13 cellular contexts compared by ENCODE assay signal in the genomic region with DNA sequence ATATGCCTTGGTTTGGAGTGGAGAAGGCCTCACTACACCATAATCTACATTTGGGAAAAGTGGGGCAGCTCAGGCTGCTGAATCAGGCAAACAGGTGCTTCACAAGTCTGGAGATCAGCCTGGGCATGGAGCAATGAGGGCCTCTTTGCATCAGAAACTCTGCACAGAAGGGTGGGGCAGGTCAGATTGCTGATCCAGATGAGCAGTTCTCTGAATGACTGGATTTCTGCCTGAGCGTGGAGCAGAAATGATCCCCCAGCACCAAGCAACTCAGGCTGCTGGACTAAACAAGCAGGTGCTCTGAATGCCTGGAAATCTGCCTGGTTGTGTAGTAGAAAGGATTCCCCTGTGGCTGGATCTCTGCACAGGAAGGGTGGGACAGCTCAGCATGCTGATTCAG.
DNase-seq lines count a peak whose midpoint lies in the region; ATAC-seq and TF ChIP-seq lines count a peak whose summit lies in the region.
"Had no signal": no experiment of that assay in that cellular context is flagged by ENCODE, and none has a peak within 500 bp of the region (broad histone marks: within the 10 kb centered on the region; RNA-seq: fewer than 3 reads in every experiment).

No MANE protein-coding gene starts in this region.

- H3K9me3 Mint-ChIP-seq in progenitor cell of endocrine pancreas (ENCODE audit: low read depth), result no peaks in the 10 kb centered on the region
- no peaks in the 10 kb centered on the region for H3K9me3 Mint-ChIP-seq in stimulated activated naive CD8-positive, alpha-beta T cell treated with anti-CD3 and anti-CD28 coated beads, Interleukin-15, amount 100 ng/mL, for 72 hours

- no peaks in the 10 kb centered on the region for H3K27me3 Mint-ChIP-seq in progenitor cell of endocrine pancreas
- H3K27me3 Mint-ChIP-seq in stimulated activated naive CD8-positive, alpha-beta T cell treated with anti-CD3 and anti-CD28 coated beads, Interleukin-15, amount 100 ng/mL, for 72 hours, result no peaks in the 10 kb centered on the region
- H3K27me3 Mint-ChIP-seq: T-helper 17 cell had no signal

- no peak overlapping the region for H3K4me3 Mint-ChIP-seq in progenitor cell of endocrine pancreas (ENCODE audit: low read depth)
- H3K4me3 Mint-ChIP-seq in stimulated activated naive CD8-positive, alpha-beta T cell treated with anti-CD3 and anti-CD28 coated beads, Interleukin-15, amount 100 ng/mL, for 72 hours, result no peak overlapping the region
- H3K4me3 Mint-ChIP-seq: neural crest cell, T-helper 17 cell had no signal

- TF ChIP-seq CTCF in GM06990 (IDR thresholded peaks at IDR 0.05; ENCODE audit: insufficient read depth, low read length, poor library complexity, severe bottlenecking) (no peak), progenitor cell of endocrine pancreas (IDR thresholded peaks at IDR 0.05; ENCODE audit: unreplicated experiment) (no peak)

- no peak overlapping the region for H3K27ac Mint-ChIP-seq in progenitor cell of endocrine pancreas
- H3K27ac Mint-ChIP-seq in stimulated activated naive CD8-positive, alpha-beta T cell treated with anti-CD3 and anti-CD28 coated beads, Interleukin-15, amount 100 ng/mL, for 72 hours, result peak overlapping the region in 1 of 2 donors; percentile 42
- H3K27ac Mint-ChIP-seq: T-helper 17 cell had no signal

- no peaks in the 10 kb centered on the region for H3K27me3 ChIP-seq in GM06990 (replicated peaks; ENCODE audit: control insufficient read depth, insufficient read depth, low read length)
- H3K27me3 ChIP-seq: adrenal gland had no signal

- H3K4me1 Mint-ChIP-seq in progenitor cell of endocrine pancreas (ENCODE audit: low read depth), result peaks cover 23% of the 10 kb centered on the region
- no peaks in the 10 kb centered on the region for H3K4me1 Mint-ChIP-seq in stimulated activated naive CD8-positive, alpha-beta T cell treated with anti-CD3 and anti-CD28 coated beads, Interleukin-15, amount 100 ng/mL, for 72 hours
- H3K4me1 Mint-ChIP-seq: T-helper 17 cell had no signal

- H3K36me3 ChIP-seq in GM06990 (ENCODE audit: control insufficient read depth, insufficient read depth, low read length), result no peaks in the 10 kb centered on the region
- H3K36me3 ChIP-seq: adrenal gland had no signal

- DNase-seq in GM06990 (ENCODE audit: extremely low read depth, insufficient read length) (peak; percentile 12), progenitor cell of endocrine pancreas (ENCODE audit: low spot score, unreplicated experiment) (no peak), Ammon's horn (ENCODE audit: low spot score) (no peak)
- no peak for DNase-seq in stimulated activated naive CD8-positive, alpha-beta T cell treated with anti-CD3 and anti-CD28 coated beads, Interleukin-15, amount 100 ng/mL, for 72 hours
- DNase-seq: adrenal gland, foreskin melanocyte, NCI-H1417, T-helper 17 cell had no signal

- H3K4me3 ChIP-seq in GM06990 (replicated peaks; ENCODE audit: low read depth, low read length), result no peak overlapping the region
- H3K4me3 ChIP-seq: adrenal gland had no signal

- H3K36me3 Mint-ChIP-seq in progenitor cell of endocrine pancreas (ENCODE audit: insufficient read depth), result no peaks in the 10 kb centered on the region

- peak; percentile 74 for ATAC-seq in GM19397 (IDR thresholded peaks at IDR 0.05; ENCODE audit: unreplicated experiment)
- peak; percentile 58 for ATAC-seq in HG02763 (IDR thresholded peaks at IDR 0.05; ENCODE audit: unreplicated experiment)
- peak; percentile 55 for ATAC-seq in HG03521 (IDR thresholded peaks at IDR 0.05; ENCODE audit: unreplicated experiment)
- no peak for ATAC-seq in HG03439 (IDR thresholded peaks at IDR 0.05; ENCODE audit: unreplicated experiment)
- ATAC-seq in stimulated activated naive CD8-positive, alpha-beta T cell treated with anti-CD3 and anti-CD28 coated beads, Interleukin-15, amount 100 ng/mL, for 72 hours, result no peak
- ATAC-seq: T-helper 17 cell had no signal

Comparison
In these comparisons a context has a peak if more than half of its experiments do, and no peak if none do; other contexts are left out.
1. ATAC-seq: peak in GM19397 (single experiment), HG02763 (single experiment) and HG03521 (single experiment); none in HG03439 (single experiment) and stimulated activated naive CD8-positive, alpha-beta T cell treated with anti-CD3 and anti-CD28 coated beads, Interleukin-15, amount 100 ng/mL, for 72 hours (single experiment).